ENCODE assay signal across 9 cellular contexts in genomic region chr19:29687244-29687896, GRCh38.
DNase-seq lines count a peak whose midpoint lies in the region; ATAC-seq and TF ChIP-seq lines count a peak whose summit lies in the region.
"Had no signal": no experiment of that assay in that cellular context is flagged by ENCODE, and none has a peak within 500 bp of the region (broad histone marks: within the 10 kb centered on the region; RNA-seq: fewer than 3 reads in every experiment).

No MANE protein-coding gene starts in this region.

- H3K9me3 ChIP-seq in HEK293 (ENCODE audit: control insufficient read depth, insufficient read depth, low read depth, low read length) = no peaks in the 10 kb centered on the region

- no peak overlapping the region for H3K4me3 ChIP-seq in HEK293 (ENCODE audit: low read depth, low read length)
- H3K4me3 ChIP-seq in fibroblast of mammary gland (ENCODE audit: control insufficient read depth, low read depth, low read length) = peak overlapping the region; percentile 46

- DNase-seq in SW480 (ENCODE audit: low spot score) (peak; percentile 70), fibroblast of mammary gland (ENCODE audit: low read depth) (peak; percentile 99), NAMALWA (ENCODE audit: low spot score) (no peak)
- peak in 2 of 3 donors; percentile 41 to 65 for DNase-seq in stimulated activated CD4-positive, alpha-beta T cell treated with anti-CD3 and anti-CD28 coated beads, TNF-alpha, amount 100 ng/mL, for 48 hours (ENCODE audit: low read depth in 3 of 3)
- no peak for DNase-seq in effector CD8-positive, alpha-beta T cell (lab: John Stamatoyannopoulos, UW)

- no peak overlapping the region for H3K27ac ChIP-seq in HEK293 (ENCODE audit: extremely low read depth, low read depth, low read length)

- no peaks in the 10 kb centered on the region for H3K36me3 ChIP-seq in HEK293 (ENCODE audit: control insufficient read depth in 2 of 2, insufficient read depth in 1 of 2, low read length in 2 of 2)

- CTCF ChIA-PET in HEK293 (lab: Yijun Ruan, JAX) = interaction anchor here (0.6 to 2.4 kb wide), 8 partner anchors 7 to 389 kb away, joined by 3 to 12 read pairs (median 4); partner anchors contain the start of gene PLEKHF1

- POLR2A ChIA-PET in HEK293 (lab: Yijun Ruan, JAX) = interaction anchor here (1.7 kb wide), 1 partner anchor 81 kb away, joined by 9 read pairs; the partner anchor contains the start of gene POP4

- H3K4me1 ChIP-seq in HEK293 (ENCODE audit: control insufficient read depth, insufficient read depth, low read length) = no peaks in the 10 kb centered on the region

- ATAC-seq in GM21723 (IDR thresholded peaks at IDR 0.05; ENCODE audit: unreplicated experiment) (no peak), GM18907 (IDR thresholded peaks at IDR 0.05; ENCODE audit: unreplicated experiment) (no peak)
- ATAC-seq: naive thymus-derived CD4-positive, alpha-beta T cell had no signal

- TF ChIP-seq CTCF in HEK293 (tag by site-specific recombination; IDR thresholded peaks at IDR 0.05) (no peak), fibroblast of mammary gland (conservative IDR thresholded peaks at IDR 0.05; ENCODE audit: control insufficient read depth, insufficient read depth, low read depth, low read length) (no peak)

TF ChIP-seq in HEK293, 187 proteins besides CTCF, POLR2A, EP300 and RAD21 (continues in another document):
- TF ChIP-seq ZNF114 (tag by site-specific recombination; IDR thresholded peaks at IDR 0.05) (no peak), SALL2 (tag by site-specific recombination; IDR thresholded peaks at IDR 0.05; ENCODE audit: borderline replicate concordance) (no peak), ZNF677 (tag by site-specific recombination; IDR thresholded peaks at IDR 0.05) (no peak), ZNF416 (tag by site-specific recombination; IDR thresholded peaks at IDR 0.05) (0 out of 2 replicates have a peak, but pooled peaks have one; percentile 11), WT1 (tag by site-specific recombination; IDR thresholded peaks at IDR 0.05) (peak; percentile 55; the same call in 1 of the 2 replicates), ZNF362 (tag by site-specific recombination; IDR thresholded peaks at IDR 0.05) (peak; percentile 80; the same call in 1 of the 2 replicates), ZFHX2 (tag by site-specific recombination; conservative IDR thresholded peaks at IDR 0.05) (peak; percentile 93), ZXDB (tag by site-specific recombination; IDR thresholded peaks at IDR 0.05) (no peak), ZNF548 (tag by site-specific recombination; IDR thresholded peaks at IDR 0.05) (no peak), MEIS1 (CRISPR knock-in tag; IDR thresholded peaks at IDR 0.05; ENCODE audit: borderline replicate concordance) (no peak), ZNF837 (tag by site-specific recombination; IDR thresholded peaks at IDR 0.05) (no peak; the same call in 1 of the 2 replicates), SCRT2 (tag by site-specific recombination; IDR thresholded peaks at IDR 0.05) (no peak), ZNF138 (tag by site-specific recombination; IDR thresholded peaks at IDR 0.05; ENCODE audit: borderline replicate concordance) (no peak), ZNF558 (tag by site-specific recombination; IDR thresholded peaks at IDR 0.05) (peak; percentile 37; the same call in 1 of the 2 replicates), ZNF24 (tag by site-specific recombination; IDR thresholded peaks at IDR 0.05) (peak; percentile 82; the same call in 1 of the 2 replicates), ZSCAN30 (tag by site-specific recombination; IDR thresholded peaks at IDR 0.05) (no peak), ZNF394 (tag by site-specific recombination; IDR thresholded peaks at IDR 0.05; ENCODE audit: borderline replicate concordance) (peak; percentile 72; the same call in 1 of the 2 replicates), YY1 (tag by site-specific recombination; IDR thresholded peaks at IDR 0.05) (no peak), ZNF311 (tag by site-specific recombination; IDR thresholded peaks at IDR 0.05; ENCODE audit: borderline replicate concordance) (no peak), ZNF645 (tag by site-specific recombination; IDR thresholded peaks at IDR 0.05) (no peak), ZNF121 (tag by site-specific recombination; IDR thresholded peaks at IDR 0.05) (no peak), ZBTB17 (tag by site-specific recombination; IDR thresholded peaks at IDR 0.05) (peak; percentile 86), KLF8 (tag by site-specific recombination; IDR thresholded peaks at IDR 0.05) (peak; percentile 21; the same call in 1 of the 2 replicates), EGR2 (tag by site-specific recombination; IDR thresholded peaks at IDR 0.05; ENCODE audit: low read depth) (peak; percentile 89)
- TF ChIP-seq, protein P1, sequence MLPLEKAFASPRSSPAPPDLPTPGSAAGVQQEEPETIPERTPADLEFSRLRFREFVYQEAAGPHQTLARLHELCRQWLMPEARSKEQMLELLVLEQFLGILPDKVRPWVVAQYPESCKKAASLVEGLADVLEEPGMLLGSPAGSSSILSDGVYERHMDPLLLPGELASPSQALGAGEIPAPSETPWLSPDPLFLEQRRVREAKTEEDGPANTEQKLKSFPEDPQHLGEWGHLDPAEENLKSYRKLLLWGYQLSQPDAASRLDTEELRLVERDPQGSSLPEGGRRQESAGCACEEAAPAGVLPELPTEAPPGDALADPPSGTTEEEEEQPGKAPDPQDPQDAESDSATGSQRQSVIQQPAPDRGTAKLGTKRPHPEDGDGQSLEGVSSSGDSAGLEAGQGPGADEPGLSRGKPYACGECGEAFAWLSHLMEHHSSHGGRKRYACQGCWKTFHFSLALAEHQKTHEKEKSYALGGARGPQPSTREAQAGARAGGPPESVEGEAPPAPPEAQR (tag by site-specific recombination; IDR thresholded peaks at IDR 0.05) = peak; percentile 17; the same call in 1 of the 2 replicates
- TF ChIP-seq, protein P2, sequence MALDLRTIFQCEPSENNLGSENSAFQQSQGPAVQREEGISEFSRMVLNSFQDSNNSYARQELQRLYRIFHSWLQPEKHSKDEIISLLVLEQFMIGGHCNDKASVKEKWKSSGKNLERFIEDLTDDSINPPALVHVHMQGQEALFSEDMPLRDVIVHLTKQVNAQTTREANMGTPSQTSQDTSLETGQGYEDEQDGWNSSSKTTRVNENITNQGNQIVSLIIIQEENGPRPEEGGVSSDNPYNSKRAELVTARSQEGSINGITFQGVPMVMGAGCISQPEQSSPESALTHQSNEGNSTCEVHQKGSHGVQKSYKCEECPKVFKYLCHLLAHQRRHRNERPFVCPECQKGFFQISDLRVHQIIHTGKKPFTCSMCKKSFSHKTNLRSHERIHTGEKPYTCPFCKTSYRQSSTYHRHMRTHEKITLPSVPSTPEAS (tag by site-specific recombination; IDR thresholded peaks at IDR 0.05) = no peak
- TF ChIP-seq, protein P3, sequence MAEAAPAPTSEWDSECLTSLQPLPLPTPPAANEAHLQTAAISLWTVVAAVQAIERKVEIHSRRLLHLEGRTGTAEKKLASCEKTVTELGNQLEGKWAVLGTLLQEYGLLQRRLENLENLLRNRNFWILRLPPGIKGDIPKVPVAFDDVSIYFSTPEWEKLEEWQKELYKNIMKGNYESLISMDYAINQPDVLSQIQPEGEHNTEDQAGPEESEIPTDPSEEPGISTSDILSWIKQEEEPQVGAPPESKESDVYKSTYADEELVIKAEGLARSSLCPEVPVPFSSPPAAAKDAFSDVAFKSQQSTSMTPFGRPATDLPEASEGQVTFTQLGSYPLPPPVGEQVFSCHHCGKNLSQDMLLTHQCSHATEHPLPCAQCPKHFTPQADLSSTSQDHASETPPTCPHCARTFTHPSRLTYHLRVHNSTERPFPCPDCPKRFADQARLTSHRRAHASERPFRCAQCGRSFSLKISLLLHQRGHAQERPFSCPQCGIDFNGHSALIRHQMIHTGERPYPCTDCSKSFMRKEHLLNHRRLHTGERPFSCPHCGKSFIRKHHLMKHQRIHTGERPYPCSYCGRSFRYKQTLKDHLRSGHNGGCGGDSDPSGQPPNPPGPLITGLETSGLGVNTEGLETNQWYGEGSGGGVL (tag by site-specific recombination; IDR thresholded peaks at IDR 0.05) = peak; percentile 72

Comparison
In these comparisons a context has a peak if more than half of its experiments do, and no peak if none do; other contexts are left out.
1. DNase-seq: peak in SW480 (single experiment), fibroblast of mammary gland (single experiment) and stimulated activated CD4-positive, alpha-beta T cell treated with anti-CD3 and anti-CD28 coated beads, TNF-alpha, amount 100 ng/mL, for 48 hours (2 of 3); none in NAMALWA (single experiment) and effector CD8-positive, alpha-beta T cell (single experiment).